Comparison of ENCODE assay signal across 1 cellular context in genomic region chr17:75906143-75906884, GRCh38.
TF ChIP-seq lines count a peak whose summit lies in the region.

No MANE protein-coding gene starts in this region.

TF ChIP-seq in HepG2, 621 proteins besides CTCF, POLR2A, EP300 and RAD21 (continued from another document and continues in another):
- no peak for TF ChIP-seq ZNF142 (CRISPR knock-in tag; IDR thresholded peaks at IDR 0.05)
- no peak for TF ChIP-seq SNAPC4 (CRISPR knock-in tag; IDR thresholded peaks at IDR 0.05)
- TF ChIP-seq ZNF337 (CRISPR knock-in tag; IDR thresholded peaks at IDR 0.05; ENCODE audit: borderline replicate concordance, low read depth), result no peak
- no peak for TF ChIP-seq ZNF879 (CRISPR knock-in tag; IDR thresholded peaks at IDR 0.05)
- no peak for TF ChIP-seq SRY (CRISPR knock-in tag; IDR thresholded peaks at IDR 0.05)
- no peak for TF ChIP-seq PAXIP1 (CRISPR knock-in tag; conservative IDR thresholded peaks at IDR 0.05)
- no peak for TF ChIP-seq ERF (CRISPR knock-in tag; IDR thresholded peaks at IDR 0.05)
- TF ChIP-seq CCAR2 (optimal IDR thresholded peaks at IDR 0.05; ENCODE audit: low read depth, low read length), result no peak
- TF ChIP-seq ZNF460 (CRISPR knock-in tag; IDR thresholded peaks at IDR 0.05; ENCODE audit: borderline replicate concordance), result no peak
- TF ChIP-seq ZNF792 (CRISPR knock-in tag; IDR thresholded peaks at IDR 0.05), result no peak
- no peak for TF ChIP-seq ZNF546 (CRISPR knock-in tag; conservative IDR thresholded peaks at IDR 0.05)
- peak; percentile 46; the same call in 1 of the 2 replicates for TF ChIP-seq ZFX (CRISPR knock-in tag; IDR thresholded peaks at IDR 0.05; ENCODE audit: low read depth)
- no peak for TF ChIP-seq THAP11 (CRISPR knock-in tag; IDR thresholded peaks at IDR 0.05)
- no peak for TF ChIP-seq THRA (CRISPR knock-in tag; IDR thresholded peaks at IDR 0.05; ENCODE audit: borderline replicate concordance)
- TF ChIP-seq SP2 (CRISPR knock-in tag; IDR thresholded peaks at IDR 0.05), result no peak
- TF ChIP-seq ZMYM2 (CRISPR knock-in tag; IDR thresholded peaks at IDR 0.05), result no peak
- TF ChIP-seq ATF4 (CRISPR knock-in tag; IDR thresholded peaks at IDR 0.05), result no peak
- TF ChIP-seq ZNF512 (CRISPR knock-in tag; IDR thresholded peaks at IDR 0.05), result no peak
- no peak for TF ChIP-seq POLR2G (IDR thresholded peaks at IDR 0.05; ENCODE audit: low read depth, low read length)
- no peak for TF ChIP-seq ARNT2 (CRISPR knock-in tag; IDR thresholded peaks at IDR 0.05; ENCODE audit: low read depth)
- TF ChIP-seq ZNF280B (CRISPR knock-in tag; IDR thresholded peaks at IDR 0.05; ENCODE audit: borderline replicate concordance), result no peak
- TF ChIP-seq ZBTB46 (CRISPR knock-in tag; IDR thresholded peaks at IDR 0.05; ENCODE audit: borderline replicate concordance), result no peak
- TF ChIP-seq NFE2L1 (CRISPR knock-in tag; IDR thresholded peaks at IDR 0.05; ENCODE audit: borderline replicate concordance), result no peak
- TF ChIP-seq HDAC6 (IDR thresholded peaks at IDR 0.05; ENCODE audit: low read depth, low read length), result no peak
- 0 out of 2 replicates have a peak, but pooled peaks have one; percentile 16 for TF ChIP-seq FOXO1 (CRISPR knock-in tag; IDR thresholded peaks at IDR 0.05)
- TF ChIP-seq TRIM22 (IDR thresholded peaks at IDR 0.05), result no peak
- TF ChIP-seq ZNF850 (CRISPR knock-in tag; conservative IDR thresholded peaks at IDR 0.05), result no peak
- no peak for TF ChIP-seq ZBTB44 (CRISPR knock-in tag; IDR thresholded peaks at IDR 0.05)
- no peak for TF ChIP-seq RFX1 (IDR thresholded peaks at IDR 0.05)
- TF ChIP-seq YY1 (IDR thresholded peaks at IDR 0.05; ENCODE audit: insufficient read depth, insufficient replicate concordance, low read depth, low read length), result no peak
